Comparison of ENCODE assay signal across 1 cellular context in the genomic region with DNA sequence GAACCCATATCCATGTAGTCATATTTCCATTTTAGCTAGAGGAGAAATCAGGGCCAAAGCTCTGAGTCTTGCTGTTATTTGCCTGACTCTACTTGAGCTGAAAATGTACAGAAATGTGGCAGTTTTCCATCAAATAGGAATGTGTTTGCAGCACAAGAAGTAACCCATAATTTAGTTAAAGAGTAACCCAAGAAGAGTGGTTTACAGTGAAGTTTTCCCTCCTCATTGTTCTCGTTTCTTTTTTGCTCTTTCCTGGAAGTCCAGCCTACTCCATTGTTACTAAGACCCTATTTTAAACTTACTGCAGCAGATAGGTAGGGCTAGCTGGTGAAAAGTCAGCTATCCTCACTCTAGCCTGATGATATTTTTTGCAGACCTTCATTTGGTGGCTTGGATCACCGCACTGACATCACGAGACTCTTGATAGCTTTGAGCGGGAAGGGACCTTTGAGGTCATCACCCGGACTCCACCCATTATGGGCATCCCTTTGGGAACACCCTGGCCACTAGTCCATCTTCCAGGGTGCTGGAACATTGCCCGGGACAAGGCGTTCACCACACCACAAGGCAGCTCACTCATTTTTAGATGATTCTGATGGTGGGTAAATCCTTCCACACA.
TF ChIP-seq lines count a peak whose summit lies in the region.

No MANE protein-coding gene starts in this region.

TF ChIP-seq in HepG2, 621 proteins besides CTCF, POLR2A, EP300 and RAD21:
- TF ChIP-seq, protein P1, sequence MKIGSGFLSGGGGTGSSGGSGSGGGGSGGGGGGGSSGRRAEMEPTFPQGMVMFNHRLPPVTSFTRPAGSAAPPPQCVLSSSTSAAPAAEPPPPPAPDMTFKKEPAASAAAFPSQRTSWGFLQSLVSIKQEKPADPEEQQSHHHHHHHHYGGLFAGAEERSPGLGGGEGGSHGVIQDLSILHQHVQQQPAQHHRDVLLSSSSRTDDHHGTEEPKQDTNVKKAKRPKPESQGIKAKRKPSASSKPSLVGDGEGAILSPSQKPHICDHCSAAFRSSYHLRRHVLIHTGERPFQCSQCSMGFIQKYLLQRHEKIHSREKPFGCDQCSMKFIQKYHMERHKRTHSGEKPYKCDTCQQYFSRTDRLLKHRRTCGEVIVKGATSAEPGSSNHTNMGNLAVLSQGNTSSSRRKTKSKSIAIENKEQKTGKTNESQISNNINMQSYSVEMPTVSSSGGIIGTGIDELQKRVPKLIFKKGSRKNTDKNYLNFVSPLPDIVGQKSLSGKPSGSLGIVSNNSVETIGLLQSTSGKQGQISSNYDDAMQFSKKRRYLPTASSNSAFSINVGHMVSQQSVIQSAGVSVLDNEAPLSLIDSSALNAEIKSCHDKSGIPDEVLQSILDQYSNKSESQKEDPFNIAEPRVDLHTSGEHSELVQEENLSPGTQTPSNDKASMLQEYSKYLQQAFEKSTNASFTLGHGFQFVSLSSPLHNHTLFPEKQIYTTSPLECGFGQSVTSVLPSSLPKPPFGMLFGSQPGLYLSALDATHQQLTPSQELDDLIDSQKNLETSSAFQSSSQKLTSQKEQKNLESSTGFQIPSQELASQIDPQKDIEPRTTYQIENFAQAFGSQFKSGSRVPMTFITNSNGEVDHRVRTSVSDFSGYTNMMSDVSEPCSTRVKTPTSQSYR (CRISPR knock-in tag; IDR thresholded peaks at IDR 0.05; ENCODE audit: borderline replicate concordance), result no peak
- TF ChIP-seq SOX13 (IDR thresholded peaks at IDR 0.05) (no peak), SOX13 (CRISPR knock-in tag; conservative IDR thresholded peaks at IDR 0.05 in 1 of 2, IDR thresholded peaks at IDR 0.05 in 1 of 2) (peak in 1 of 2 experiments; percentile 20; a peak in 1 of 4 replicates)
